Comparison of ENCODE assay signal across 8 cellular contexts in genomic region chr19:2478756-2479555, GRCh38. TPM values are rescaled to one million over a fixed set of nuclear protein-coding genes. Genes with fewer than 3 reads are reported as not detected.
DNase-seq lines count a peak whose midpoint lies in the region; FAIRE-seq and TF ChIP-seq lines count a peak whose summit lies in the region.

No MANE protein-coding gene starts in this region.

- TF ChIP-seq CTCF in C4-2B (conservative IDR thresholded peaks at IDR 0.05) (no peak), LNCaP clone FGC (IDR thresholded peaks at IDR 0.05; ENCODE audit: control insufficient read depth, extremely low read depth, insufficient read depth) (no peak), epithelial cell of proximal tubule (conservative IDR thresholded peaks at IDR 0.05; ENCODE audit: low read depth, low read length) (no peak)

- H3K4me3 ChIP-seq in LNCaP clone FGC (ENCODE audit: low read depth, low read length): peak overlapping the region; percentile 90
- H3K4me3 ChIP-seq in epithelial cell of proximal tubule (ENCODE audit: low read depth, low read length): peak overlapping the region; percentile 92
- H3K4me3 ChIP-seq in mucosa of rectum (ENCODE audit: low read length in 2 of 2): peak overlapping the region; percentile 64 to 72

- peaks cover 27 to 33% of the 10 kb centered on the region in 2 donors for H3K4me1 ChIP-seq in mucosa of rectum (ENCODE audit: control insufficient read depth in 2 of 2, insufficient read depth in 2 of 2, low read length in 2 of 2)

- DNase-seq in LNCaP clone FGC (ENCODE audit: low read depth): no peak
- DNase-seq in activated CD8-positive, alpha-beta memory T cell treated with anti-CD3 and anti-CD28 coated beads, Interleukin-2, amount 50 U/mL, for 4 hours: peak; percentile 74
- no peak for DNase-seq in epithelial cell of proximal tubule (ENCODE audit: low read depth)
- peak in 28 of 49 donors; percentile 13 to 83 (median 48) for DNase-seq in substantia nigra (lab: John Stamatoyannopoulos, UW)
- no peak for DNase-seq in urothelium cell line (ENCODE audit: low spot score)
- DNase-seq in NCI-H2196 (lab: John Stamatoyannopoulos, UW; ENCODE audit: unreplicated experiment): no peak

- no peaks in the 10 kb centered on the region for H3K36me3 ChIP-seq in mucosa of rectum (ENCODE audit: control insufficient read depth in 2 of 2, insufficient read depth in 2 of 2, low read length in 2 of 2)

- H3K27ac ChIP-seq in C4-2B (peak overlapping the region; percentile 86), mucosa of rectum (ENCODE audit: low read depth in 2 of 2, low read length in 2 of 2) (peak overlapping the region; percentile 75 to 83), substantia nigra (ENCODE audit: low read depth, low read length, poor library complexity, severe bottlenecking) (no peak overlapping the region)

- peak overlapping the region; percentile 67 to 70 for H3K9ac ChIP-seq in mucosa of rectum (ENCODE audit: low read depth in 1 of 2, low read length in 2 of 2)

- no peaks in the 10 kb centered on the region for H3K27me3 ChIP-seq in mucosa of rectum (ENCODE audit: control insufficient read depth in 2 of 2, insufficient read depth in 2 of 2, low read length in 2 of 2)

- H3K9me3 ChIP-seq in mucosa of rectum (ENCODE audit: control insufficient read depth in 2 of 2, low read length in 2 of 2): no peaks in the 10 kb centered on the region

- FAIRE-seq in urothelium cell line (lab: Jason Lieb, UNC): no peak

RNA-seq across cellular contexts. Expression of gene GADD45B, which starts 3.0 kb away (rescaled TPM):
- 29.2 and 35.7 TPM in 2 replicates for total RNA-seq in epithelial cell of proximal tubule

RNA-seq across cellular contexts. Expression of gene LMNB2, which starts 22.2 kb away (rescaled TPM):
- 136 and 246 TPM in 2 replicates for total RNA-seq in epithelial cell of proximal tubule

RNA-seq across cellular contexts. Expression of gene TIMM13, which starts 51.6 kb away (rescaled TPM):
- total RNA-seq in epithelial cell of proximal tubule: 100 and 118 TPM in 2 replicates

Comparison
In these comparisons a context has a peak if more than half of its experiments do, and no peak if none do; other contexts are left out.
1. DNase-seq: peak in activated CD8-positive, alpha-beta memory T cell treated with anti-CD3 and anti-CD28 coated beads, Interleukin-2, amount 50 U/mL, for 4 hours (single experiment) and substantia nigra (28 of 49); none in LNCaP clone FGC (single experiment), epithelial cell of proximal tubule (single experiment), urothelium cell line (single experiment) and NCI-H2196 (single experiment).
2. Peak in every context shown above with its lines, with median percentiles within 50 percentile points of each other: H3K4me3 ChIP-seq.